ENCODE assay signal across 7 cellular contexts in the genomic region with DNA sequence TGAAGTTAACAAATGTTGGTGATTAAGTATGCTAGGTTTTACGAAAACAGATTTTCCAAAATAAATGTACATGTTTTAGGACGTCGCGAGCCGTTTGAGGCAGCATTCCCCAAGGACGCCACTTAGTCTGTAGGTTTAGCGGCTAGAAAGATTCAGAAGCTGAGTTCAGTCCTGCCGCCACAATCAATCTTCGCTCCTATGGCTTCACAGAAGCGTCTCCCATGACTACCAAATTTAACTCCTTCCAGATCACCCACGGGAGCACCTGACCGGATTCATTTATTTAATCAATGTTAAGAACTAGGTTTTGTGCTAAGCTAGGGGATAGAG. TPM values are rescaled to one million over a fixed set of nuclear protein-coding genes. Genes with fewer than 3 reads are reported as not detected.
DNase-seq lines count a peak whose midpoint lies in the region; ATAC-seq, FAIRE-seq and TF ChIP-seq lines count a peak whose summit lies in the region.

No MANE protein-coding gene starts in this region.

- peak overlapping the region; percentile 67 for H4K91ac ChIP-seq in IMR-90 (ENCODE audit: insufficient read depth, low read depth, low read length)

- TF ChIP-seq CTCF in IMR-90 (conservative IDR thresholded peaks at IDR 0.05; ENCODE audit: low read depth, low read length) = no peak
- TF ChIP-seq CTCF in WERI-Rb-1 (IDR thresholded peaks at IDR 0.05; ENCODE audit: low read depth, low read length) = no peak

- peaks cover 5% of the 10 kb centered on the region; the same call in 1 of the 2 replicates for H4K20me1 ChIP-seq in IMR-90 (ENCODE audit: insufficient read depth, low read length)

- no peaks in the 10 kb centered on the region for H3K36me3 ChIP-seq in IMR-90 (ENCODE audit: control insufficient read depth, insufficient read depth, low read length)
- H3K36me3 ChIP-seq in WERI-Rb-1 = peaks cover 14% of the 10 kb centered on the region

- TF ChIP-seq POLR2A in IMR-90 (IDR thresholded peaks at IDR 0.05; ENCODE audit: low read depth, low read length) = no peak
- no peak for TF ChIP-seq POLR2A in GM12891 (IDR thresholded peaks at IDR 0.05; ENCODE audit: low read depth, low read length)

- in situ Hi-C loops in IMR-90 (cut with MboI; ENCODE audit: low sequenced_read_pairs) = no loop called here

- CTCF ChIA-PET in IMR-90 (lab: Yijun Ruan, JAX) = interaction anchor here (0.6 to 1.2 kb wide), 2 partner anchors 43 to 257 kb away, joined by 3 read pairs; no protein-coding TSS in a partner anchor

- H2BK5ac ChIP-seq in IMR-90 (ENCODE audit: low read depth, low read length, poor library complexity, severe bottlenecking) = peak overlapping the region; percentile 35

- H3K4me2 ChIP-seq in IMR-90 (ENCODE audit: low read depth, low read length) = peak overlapping the region; percentile 88

- H3K27me3 ChIP-seq in IMR-90 (ENCODE audit: control insufficient read depth, insufficient read depth, low read length) = no peaks in the 10 kb centered on the region
- no peaks in the 10 kb centered on the region for H3K27me3 ChIP-seq in WERI-Rb-1 (ENCODE audit: insufficient read depth, low read depth, severe bottlenecking)

- intact Hi-C loops in IMR-90 (cut with micrococcal nuclease) = loop anchor here (10.0 kb wide), 1 partner anchor 250 kb away; the partner anchor contains the start of gene MTERF1

- FAIRE-seq in GM12891 (lab: Jason Lieb, UNC) = no peak

- peak overlapping the region; percentile 76 for H3K4ac ChIP-seq in IMR-90 (ENCODE audit: low read depth, low read length)

- H2AK5ac ChIP-seq in IMR-90 (ENCODE audit: low read depth, low read length) = no peak overlapping the region

- no peak overlapping the region for H2BK20ac ChIP-seq in IMR-90 (ENCODE audit: low read depth, low read length)

- no peaks in the 10 kb centered on the region for H3K4me1 ChIP-seq in IMR-90 (ENCODE audit: control insufficient read depth, insufficient read depth, low read length)

- DNase-seq in EL (peak; percentile 24), IMR-90 (no peak), WERI-Rb-1 (peak; percentile 39), fibroblast of peridontal ligament (ENCODE audit: extremely low read depth) (peak; percentile 53), occipital lobe (lab: John Stamatoyannopoulos, UW) (peak; percentile 34), GM12891 (ENCODE audit: insufficient read length, low spot score) (no peak)

- H3K9me3 ChIP-seq in IMR-90 (ENCODE audit: control insufficient read depth, insufficient read depth, low read length) = no peaks in the 10 kb centered on the region
- H3K9me3 ChIP-seq in WERI-Rb-1 (ENCODE audit: severe bottlenecking) = peaks cover 2% of the 10 kb centered on the region

- TF ChIP-seq RAD21 in IMR-90 (IDR thresholded peaks at IDR 0.05; ENCODE audit: low read length) = no peak

- no CpG with 5 or more reads among the region's 12 CpGs for WGBS in IMR-90 (ENCODE audit: extremely low coverage in 2 of 2, insufficient read length in 1 of 2), 2 experiments

- H3K56ac ChIP-seq in IMR-90 (ENCODE audit: extremely low read depth, insufficient read depth, low read length) = peak overlapping the region; percentile 65; the same call in 1 of the 2 replicates

- H2AK9ac ChIP-seq in IMR-90 (replicated peaks; ENCODE audit: low read depth, low read length, poor library complexity) = peak overlapping the region; percentile 73

- H4K8ac ChIP-seq in IMR-90 (ENCODE audit: low read depth in 2 of 2, low read length in 2 of 2) = peak overlapping the region; percentile 85 to 93

- H2BK15ac ChIP-seq in IMR-90 (ENCODE audit: low read depth, low read length) = 0 out of 3 replicates have a peak overlapping the region, but pooled peaks have one; percentile 8

- peak overlapping the region; percentile 58; the same call in 1 of the 2 replicates for H3K27ac ChIP-seq in IMR-90 (ENCODE audit: insufficient read depth, low read length)
- peak overlapping the region; percentile 97 for H3K27ac ChIP-seq in WERI-Rb-1

- H2AFZ ChIP-seq in IMR-90 (replicated peaks; ENCODE audit: low read length, poor library complexity) = peak overlapping the region; percentile 92

- dilution Hi-C loops in IMR-90 (cut with HindIII; ENCODE audit: low sequenced_read_pairs, unreplicated experiment) = no loop called here

- peak overlapping the region; percentile 72 for H4K5ac ChIP-seq in IMR-90 (ENCODE audit: low read depth, low read length)

- H3K9ac ChIP-seq in IMR-90 (ENCODE audit: low read depth, low read length) = peak overlapping the region; percentile 71

- H2BK120ac ChIP-seq in IMR-90 (ENCODE audit: low read depth, low read length) = peak overlapping the region; percentile 26; the same call in 1 of the 2 replicates

- H3K14ac ChIP-seq in IMR-90 (replicated peaks; ENCODE audit: low read depth, low read length) = peak overlapping the region; percentile 77; the same call in 1 of the 2 replicates

- H3K9me1 ChIP-seq in IMR-90 (ENCODE audit: insufficient read depth, low read length) = no peaks in the 10 kb centered on the region

- H3K79me1 ChIP-seq in IMR-90 (ENCODE audit: low read depth in 1 of 2, low read length in 2 of 2) = peaks cover 6 to 30% of the 10 kb centered on the region in 2 experiments

- POLR2A ChIA-PET in IMR-90 (lab: Charles Lee; ENCODE audit: unreplicated experiment) = no interaction called here

- no TSS peak for BruUV-seq in IMR-90 (replicated peaks; lab: Mats Ljungman, UMichigan)

- peak overlapping the region; percentile 39 for H3K18ac ChIP-seq in IMR-90 (ENCODE audit: low read depth, low read length)

- H3K4me3 ChIP-seq in IMR-90 (ENCODE audit: insufficient read depth, low read depth, low read length) (peak overlapping the region; percentile 80), WERI-Rb-1 (ENCODE audit: low read depth, low read length) (peak overlapping the region; percentile 96)

- ATAC-seq in IMR-90 (ENCODE audit: low read depth) = no peak
- no peak for ATAC-seq in HG02852 (IDR thresholded peaks at IDR 0.05; ENCODE audit: unreplicated experiment)

- H3K23ac ChIP-seq in IMR-90 (ENCODE audit: low read depth, low read length) = peak overlapping the region; percentile 36; the same call in 1 of the 2 replicates

TF ChIP-seq in IMR-90, 13 proteins besides CTCF, POLR2A, EP300 and RAD21 (continues in another document):
- no peak for TF ChIP-seq FOS (IDR thresholded peaks at IDR 0.05; ENCODE audit: low read depth, low read length)
- TF ChIP-seq, protein P1, sequence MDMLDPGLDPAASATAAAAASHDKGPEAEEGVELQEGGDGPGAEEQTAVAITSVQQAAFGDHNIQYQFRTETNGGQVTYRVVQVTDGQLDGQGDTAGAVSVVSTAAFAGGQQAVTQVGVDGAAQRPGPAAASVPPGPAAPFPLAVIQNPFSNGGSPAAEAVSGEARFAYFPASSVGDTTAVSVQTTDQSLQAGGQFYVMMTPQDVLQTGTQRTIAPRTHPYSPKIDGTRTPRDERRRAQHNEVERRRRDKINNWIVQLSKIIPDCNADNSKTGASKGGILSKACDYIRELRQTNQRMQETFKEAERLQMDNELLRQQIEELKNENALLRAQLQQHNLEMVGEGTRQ (IDR thresholded peaks at IDR 0.05; ENCODE audit: low read depth, low read length) = no peak
- TF ChIP-seq RFX5 (IDR thresholded peaks at IDR 0.05; ENCODE audit: low read depth, low read length) = no peak
- no peak for TF ChIP-seq BHLHE40 (IDR thresholded peaks at IDR 0.05; ENCODE audit: low read depth, low read length)
- TF ChIP-seq MXI1 (IDR thresholded peaks at IDR 0.05; ENCODE audit: borderline replicate concordance, low read depth, low read length) = no peak
- no peak for TF ChIP-seq MAFK (IDR thresholded peaks at IDR 0.05; ENCODE audit: low read depth, low read length)
- no peak for TF ChIP-seq SMC3 (IDR thresholded peaks at IDR 0.05; ENCODE audit: low read depth, low read length)

TF ChIP-seq in GM12891, 5 proteins besides CTCF, POLR2A, EP300 and RAD21:
- TF ChIP-seq TAF1 (IDR thresholded peaks at IDR 0.05; ENCODE audit: low read depth, low read length) (no peak), POU2F2 (IDR thresholded peaks at IDR 0.05; ENCODE audit: low read depth, low read length) (no peak), POLR2AphosphoS5 (IDR thresholded peaks at IDR 0.05; ENCODE audit: low read depth, low read length) (no peak), SPI1 (IDR thresholded peaks at IDR 0.05; ENCODE audit: low read depth, low read length) (no peak), PAX5 (IDR thresholded peaks at IDR 0.05; ENCODE audit: insufficient read depth, low read length, severe bottlenecking) (no peak)

RNA-seq across cellular contexts. Expression of gene CYP51A1, which starts 0.8 kb away (rescaled TPM):
- total RNA-seq in IMR-90 (2012; rRNA removed) (76.4 and 92.8 TPM in 2 replicates), occipital lobe (345 TPM)
- 9.5 and 12.1 TPM in 2 replicates for polyA plus RNA-seq in IMR-90 (2012; rRNA removed)
- polyA plus RNA-seq in IMR-90 (2012; cell fraction: cytosol; rRNA removed) = 3.9 and 5.0 TPM in 2 replicates
- polyA plus RNA-seq in IMR-90 (2012; cell fraction: nucleus; rRNA removed; ENCODE audit: low replicate concordance) = 0.67 and 2.5 TPM in 2 replicates
- 22.7 TPM for polyA plus RNA-seq in GM12891 (2012; ENCODE audit: low read depth, missing spikeins)

RNA-seq across cellular contexts. Expression of gene LRRD1, which starts 43.9 kb away (rescaled TPM):
- under 0.01 TPM in 2 replicates for total RNA-seq in IMR-90 (2012; rRNA removed)
- 0.02 TPM in 1 of 2 replicates, not detected in the other for polyA plus RNA-seq in IMR-90 (2012; rRNA removed)
- polyA plus RNA-seq in IMR-90 (2012; cell fraction: cytosol; rRNA removed) = not detected in 2 replicates
- 0.04 and 0.08 TPM in 2 replicates for polyA plus RNA-seq in IMR-90 (2012; cell fraction: nucleus; rRNA removed; ENCODE audit: low replicate concordance)
- 0.78 TPM for total RNA-seq in occipital lobe
- not detected for polyA plus RNA-seq in GM12891 (2012; ENCODE audit: low read depth, missing spikeins)

Comparison
In these comparisons a context has a peak if more than half of its experiments do, and no peak if none do; other contexts are left out.
1. DNase-seq: peak in EL (single experiment), WERI-Rb-1 (single experiment), fibroblast of peridontal ligament (single experiment) and occipital lobe (single experiment); none in IMR-90 (single experiment) and GM12891 (single experiment).